In the genomic region with DNA sequence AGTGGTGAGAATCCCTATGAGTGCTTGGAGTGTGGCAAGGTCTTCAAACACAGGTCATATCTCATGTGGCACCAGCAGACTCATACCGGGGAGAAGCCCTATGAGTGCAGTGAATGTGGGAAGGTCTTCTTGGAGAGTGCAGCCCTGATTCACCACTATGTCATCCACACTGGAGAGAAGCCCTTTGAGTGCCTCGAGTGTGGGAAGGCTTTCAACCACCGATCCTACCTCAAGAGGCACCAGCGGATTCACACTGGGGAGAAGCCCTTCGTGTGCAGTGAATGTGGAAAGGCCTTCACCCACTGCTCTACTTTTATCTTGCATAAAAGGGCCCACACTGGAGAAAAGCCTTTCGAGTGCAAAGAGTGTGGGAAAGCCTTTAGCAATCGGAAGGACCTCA, we compare ENCODE assay signal across 27 cellular contexts. TPM values are rescaled to one million over a fixed set of nuclear protein-coding genes. Genes with fewer than 3 reads are reported as not detected.
"Had no signal": no experiment of that assay in that cellular context is flagged by ENCODE, and none has a peak within 500 bp of the region (broad histone marks: within the 10 kb centered on the region; RNA-seq: fewer than 3 reads in every experiment).

No MANE protein-coding gene starts in this region.

- H3K9me3 ChIP-seq: right atrium auricular region had no signal

- ATAC-seq: activated CD8-positive, alpha-beta T cell treated with anti-CD3 and anti-CD28 coated beads, Interleukin-2, amount 10 ng/mL, durations not matched to agents 7 days and 5 days; activated T-cell treated with anti-CD3 and anti-CD28 coated beads, Interleukin-2, amount 50 U/mL, for 4 hours; foreskin keratinocyte; naive thymus-derived CD8-positive, alpha-beta T cell; SK-N-SH treated with all-trans-retinoic acid at 6 μM for 48 hours; stimulated activated memory B cell treated with anti-CD40 and anti-IgM and Interleukin-4, amounts not matched to agents 10 μg/mL and 1 μg/mL and 100 μg/mL, for 72 hours; T-cell had no signal

- H3K27me3 ChIP-seq: cardiac muscle cell, foreskin keratinocyte, neural progenitor cell, ovary, right atrium auricular region, upper lobe of left lung had no signal

- H3K4me1 Mint-ChIP-seq: mesothelial cell of epicardium; neural progenitor cell; stimulated activated memory B cell treated with anti-CD40 and anti-IgM and Interleukin-4, amounts not matched to agents 10 μg/mL and 1 μg/mL and 100 μg/mL, for 72 hours; T-cell had no signal

- H3K4me3 ChIP-seq: cardiac muscle cell, neural progenitor cell, ovary, psoas muscle, right atrium auricular region, upper lobe of left lung had no signal

- H2AFZ ChIP-seq: neural progenitor cell had no signal

- H3K27ac Mint-ChIP-seq: activated CD8-positive, alpha-beta T cell treated with anti-CD3 and anti-CD28 coated beads, Interleukin-2, amount 10 ng/mL, durations not matched to agents 7 days and 5 days; activated naive CD4-positive, alpha-beta T cell treated with anti-CD3 and anti-CD28 coated beads for 36 hours; mesothelial cell of epicardium; naive thymus-derived CD8-positive, alpha-beta T cell; neural progenitor cell; stimulated activated memory B cell treated with anti-CD40 and anti-IgM and Interleukin-4, amounts not matched to agents 10 μg/mL and 1 μg/mL and 100 μg/mL, for 72 hours; T-cell; T-helper 2 cell treated with Interferon-gamma antibody and Interleukin-4, amounts not matched to agents 5 μg/mL and 100 μg/mL, for 36 hours had no signal

- H3K4me2 ChIP-seq: neural progenitor cell had no signal

- H3K9ac ChIP-seq: neural progenitor cell had no signal

- H3K9me3 Mint-ChIP-seq: mesothelial cell of epicardium, neural progenitor cell had no signal

- H3K4me1 ChIP-seq: foreskin keratinocyte, neural progenitor cell, psoas muscle, right atrium auricular region, upper lobe of left lung had no signal

- H3K4me3 Mint-ChIP-seq: activated CD8-positive, alpha-beta T cell treated with anti-CD3 and anti-CD28 coated beads, Interleukin-2, amount 10 ng/mL, durations not matched to agents 7 days and 5 days; activated naive CD4-positive, alpha-beta T cell treated with anti-CD3 and anti-CD28 coated beads for 36 hours; activated T-cell treated with anti-CD3 and anti-CD28 coated beads, Interleukin-2, amount 50 U/mL, for 4 hours; mesothelial cell of epicardium; naive thymus-derived CD8-positive, alpha-beta T cell; neural progenitor cell; stimulated activated memory B cell treated with anti-CD40 and anti-IgM and Interleukin-4, amounts not matched to agents 10 μg/mL and 1 μg/mL and 100 μg/mL, for 72 hours; T-helper 2 cell treated with Interferon-gamma antibody and Interleukin-4, amounts not matched to agents 5 μg/mL and 100 μg/mL, for 36 hours had no signal

- DNase-seq: activated CD4-positive, alpha-beta T cell treated with anti-CD3 and anti-CD28 coated beads, Interleukin-2, amount 50 U/mL, for 1 hour; activated CD4-positive, CD25-positive, alpha-beta regulatory T cell treated with anti-CD3 and anti-CD28 coated beads, Interleukin-2, amount 50 U/mL, for 72 hours; activated CD8-positive, alpha-beta memory T cell treated with anti-CD3 and anti-CD28 coated beads, Interleukin-2, amount 50 U/mL, for 4 hours; activated CD8-positive, alpha-beta T cell treated with anti-CD3 and anti-CD28 coated beads, Interleukin-2, amount 10 ng/mL, durations not matched to agents 7 days and 5 days; activated naive CD4-positive, alpha-beta T cell treated with anti-CD3 and anti-CD28 coated beads for 36 hours; activated T-cell treated with anti-CD3 and anti-CD28 coated beads, Interleukin-2, amount 50 U/mL, for 4 hours; erythroblast; foreskin keratinocyte; kidney; naive thymus-derived CD8-positive, alpha-beta T cell; ovary; psoas muscle; stimulated activated CD4-positive, alpha-beta T cell treated with anti-CD3 and anti-CD28 coated beads, Interleukin-12 subunit alpha, Interleukin-12 subunit beta, amount 100 ng/mL, for 4 hours; T-cell; upper lobe of left lung; WERI-Rb-1 had no signal

- H3K27ac ChIP-seq: cardiac muscle cell, foreskin keratinocyte, neural progenitor cell, ovary, psoas muscle, right atrium auricular region, upper lobe of left lung, WERI-Rb-1 had no signal

- H3K27me3 Mint-ChIP-seq: naive thymus-derived CD8-positive, alpha-beta T cell; stimulated activated memory B cell treated with anti-CD40 and anti-IgM and Interleukin-4, amounts not matched to agents 10 μg/mL and 1 μg/mL and 100 μg/mL, for 72 hours; T-cell had no signal

RNA-seq across cellular contexts. Expression of gene AURKC, which starts 18.7 kb away (rescaled TPM):
- total RNA-seq: skeletal muscle tissue had no signal

RNA-seq across cellular contexts. Expression of gene DUXA, which starts 44.8 kb away (rescaled TPM):
- total RNA-seq: activated CD8-positive, alpha-beta T cell treated with anti-CD3 and anti-CD28 coated beads, Interleukin-2, amount 10 ng/mL, durations not matched to agents 7 days and 5 days; activated naive CD4-positive, alpha-beta T cell treated with anti-CD3 and anti-CD28 coated beads for 36 hours; activated T-cell treated with anti-CD3 and anti-CD28 coated beads, Interleukin-2, amount 50 U/mL, for 4 hours; cardiac muscle cell; cerebellum; fibroblast of lung; foreskin keratinocyte; kidney; lung microvascular endothelial cell; mesothelial cell of epicardium; naive thymus-derived CD8-positive, alpha-beta T cell; ovary; psoas muscle; right atrium auricular region; T-cell; upper lobe of left lung had no signal
